Comparison of ENCODE assay signal across 8 cellular contexts in the genomic region with DNA sequence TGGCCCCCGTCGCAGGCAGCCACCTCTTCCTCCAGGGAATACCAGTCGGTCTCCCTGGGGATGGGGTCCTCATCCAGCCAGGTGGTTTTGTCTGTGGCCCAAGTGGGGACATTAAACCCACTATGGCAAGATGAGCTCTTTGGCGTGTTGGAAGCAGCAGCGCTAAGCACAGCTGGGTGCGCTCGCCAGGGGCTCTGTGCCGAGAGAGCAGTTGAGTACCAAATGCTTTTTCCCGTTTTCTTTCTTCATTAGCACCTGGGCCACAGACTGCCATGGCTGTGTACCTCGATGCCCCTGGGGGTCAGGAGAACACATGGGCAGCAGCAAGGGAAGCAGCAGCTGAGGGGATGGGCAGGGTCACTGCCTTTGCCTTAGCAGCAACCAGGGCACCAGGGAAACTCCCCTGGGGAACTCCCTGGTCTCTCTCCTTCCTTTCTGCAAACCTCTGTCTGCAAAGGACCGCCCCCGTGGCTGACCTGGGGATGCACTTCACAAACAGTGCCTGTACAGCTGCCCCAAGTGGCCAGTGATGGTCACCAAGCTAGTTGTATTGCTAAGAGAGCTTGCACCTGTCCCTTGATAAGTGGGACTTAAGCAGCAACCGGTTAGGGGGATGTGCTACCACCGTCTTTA. TPM values are rescaled to one million over a fixed set of nuclear protein-coding genes. Genes with fewer than 3 reads are reported as not detected.
A peak's percentile ranks its signal among the peaks of the same experiment; 100 is the strongest.
DNase-seq lines count a peak whose midpoint lies in the region; ATAC-seq and TF ChIP-seq lines count a peak whose summit lies in the region.

No MANE protein-coding gene starts in this region.

- H3K27ac ChIP-seq in heart right ventricle: no peak overlapping the region

- H3K36me3 ChIP-seq in heart right ventricle: no peaks in the 10 kb centered on the region

- no peaks in the 10 kb centered on the region for H3K9me3 ChIP-seq in heart right ventricle

- WGBS in heart right ventricle, 2 donors: 86 to 91% methylated on average over 14 of the region's 14 CpGs

- peaks cover 0 to 6% (median 0%) of the 10 kb centered on the region in 9 donors for H3K4me1 ChIP-seq in heart right ventricle

- TF ChIP-seq CTCF in heart right ventricle (IDR thresholded peaks at IDR 0.05): no peak

- no peaks in the 10 kb centered on the region for H3K27me3 ChIP-seq in heart right ventricle

- ATAC-seq in GM21515 (IDR thresholded peaks at IDR 0.05; ENCODE audit: unreplicated experiment) (peak; percentile 92), HG03457 (IDR thresholded peaks at IDR 0.05; ENCODE audit: unreplicated experiment) (peak; percentile 92), heart right ventricle (no peak)

- intact Hi-C loops in heart right ventricle (cut with DNase I): no loop called here

- peak; percentile 5 to 14 for DNase-seq in activated CD4-positive, alpha-beta T cell treated with anti-CD3 and anti-CD28 coated beads for 4 hours
- DNase-seq in activated CD4-positive, alpha-beta T cell treated with anti-CD3 and anti-CD28 coated beads for 1 hour: no peak
- DNase-seq in iPS-NIHi11 (ENCODE audit: low spot score) (peak; percentile 28), NCI-H226 (no peak), heart right ventricle (no peak), cerebellar cortex (ENCODE audit: low spot score) (no peak)

- no peak overlapping the region for H3K4me3 ChIP-seq in heart right ventricle

RNA-seq across cellular contexts. Expression of a gene that starts 31.1 kb away (rescaled TPM):
- 1 to 10 TPM in 5 of 10 donors, under 1 TPM in 5; 0.57 to 2.5 (median 1.3) TPM for total RNA-seq in heart right ventricle
- polyA plus RNA-seq in heart right ventricle: under 1 TPM; 0.14 to 0.44 TPM

Comparison
In these comparisons a context has a peak if more than half of its experiments do, and no peak if none do; other contexts are left out.
1. DNase-seq: peak in activated CD4-positive, alpha-beta T cell treated with anti-CD3 and anti-CD28 coated beads for 4 hours (2 of 2) and iPS-NIHi11 (single experiment); none in activated CD4-positive, alpha-beta T cell treated with anti-CD3 and anti-CD28 coated beads for 1 hour (single experiment), NCI-H226 (single experiment), heart right ventricle (0 of 2) and cerebellar cortex (single experiment).
2. ATAC-seq: peak in GM21515 (single experiment) and HG03457 (single experiment); none in heart right ventricle (0 of 8).